10 cellular contexts compared by ENCODE assay signal in genomic region chr7:144178380-144179164, GRCh38. TPM values are rescaled to one million over a fixed set of nuclear protein-coding genes. Genes with fewer than 3 reads are reported as not detected.
DNase-seq lines count a peak whose midpoint lies in the region; ATAC-seq and TF ChIP-seq lines count a peak whose summit lies in the region.
"Not testable (repeated sequence)": the region's sequence is repeated elsewhere in the genome, so short reads cannot be mapped to it uniquely, and the experiment has no call there.
"Had no signal": no experiment of that assay in that cellular context is flagged by ENCODE, and none has a peak within 500 bp of the region (broad histone marks: within the 10 kb centered on the region; RNA-seq: fewer than 3 reads in every experiment).

No MANE protein-coding gene starts in this region.

- not testable (repeated sequence) for H3K27me3 ChIP-seq in GM23338 (ENCODE audit: insufficient read depth); Peyer's patch; adrenal gland

- 0 to 41% (median 25%) methylated on average over 2 to 10 of the region's 10 CpGs for WGBS in adrenal gland, 4 donors

- peak; percentile 98 for TF ChIP-seq CTCF in 22Rv1 (IDR thresholded peaks at IDR 0.05)
- TF ChIP-seq CTCF in GM23338 (conservative IDR thresholded peaks at IDR 0.05; ENCODE audit: low read depth in 2 of 2) = peak; percentile 67 to 88
- TF ChIP-seq CTCF in Peyer's patch (IDR thresholded peaks at IDR 0.05) = peak in 5 of 6 experiments; percentile 13 to 69 (median 54)
- TF ChIP-seq CTCF in adrenal gland (IDR thresholded peaks at IDR 0.05) = peak; percentile 15 to 65 (median 50)
- TF ChIP-seq CTCF in omental fat pad (IDR thresholded peaks at IDR 0.05) = not testable (repeated sequence)

- not testable (repeated sequence) for H4K20me1 ChIP-seq in GM23338 (replicated peaks; ENCODE audit: insufficient read depth)

- not testable (repeated sequence) for H3K36me3 Mint-ChIP-seq in GM23338 (ENCODE audit: low read depth)

- not testable (repeated sequence) for H3K27ac ChIP-seq in 22Rv1; GM23338 (ENCODE audit: low read depth); Peyer's patch; adrenal gland

- intact Hi-C loops in adrenal gland (cut with DNase I) = not testable (repeated sequence)

- not testable (repeated sequence) for H3K4me2 ChIP-seq in GM23338

- not testable (repeated sequence) for H2AFZ ChIP-seq in GM23338

- H3K9me2 ChIP-seq in GM23338 (ENCODE audit: insufficient read depth) = not testable (repeated sequence)

- not testable (repeated sequence) for H3K4me3 ChIP-seq in GM23338, Peyer's patch, adrenal gland

- H3K36me3 ChIP-seq in GM23338 (ENCODE audit: insufficient read depth); Peyer's patch; adrenal gland (replicated peaks in 1 of 2): not testable (repeated sequence)

- H3F3A ChIP-seq in GM23338 (replicated peaks; ENCODE audit: low read depth) = not testable (repeated sequence)

- not testable (repeated sequence) for H3K9me3 Mint-ChIP-seq in GM23338

- ATAC-seq in GM18505 (IDR thresholded peaks at IDR 0.05; ENCODE audit: unreplicated experiment) (peak; percentile 95), GM23338 (peak; percentile 100), HG03469 (IDR thresholded peaks at IDR 0.05; ENCODE audit: unreplicated experiment) (peak; percentile 93), omental fat pad (ENCODE audit: low FRiP score) (peak; percentile 80)

- not testable (repeated sequence) for H3K4me1 ChIP-seq in GM23338 (ENCODE audit: insufficient read depth); Peyer's patch; adrenal gland (replicated peaks in 1 of 2)

- H3K4me1 Mint-ChIP-seq in GM23338 = not testable (repeated sequence)

- H3K27ac Mint-ChIP-seq in GM23338 = not testable (repeated sequence)

- H3K9me3 ChIP-seq in Peyer's patch; adrenal gland (replicated peaks in 1 of 3): not testable (repeated sequence)

- not testable (repeated sequence) for TF ChIP-seq POLR2A in GM18505 (IDR thresholded peaks at IDR 0.05; ENCODE audit: borderline replicate concordance, extremely low read depth, insufficient read depth, insufficient read length); Peyer's patch (IDR thresholded peaks at IDR 0.05); adrenal gland (IDR thresholded peaks at IDR 0.05)

- not testable (repeated sequence) for H3K27me3 Mint-ChIP-seq in GM23338 (ENCODE audit: insufficient read depth, low read depth, poor library complexity)

- DNase-seq in GM23338 (ENCODE audit: low spot score) (peak; percentile 66), Peyer's patch (peak in 2 of 3 donors; percentile 18 to 59), adrenal gland (peak in 3 of 7 donors; percentile 17 to 57 (median 24)), glomerular visceral epithelial cell (ENCODE audit: extremely low spot score) (peak; percentile 12)
- DNase-seq in omental fat pad (ENCODE audit: low spot score) = not testable (repeated sequence)

- not testable (repeated sequence) for H3K4me3 Mint-ChIP-seq in GM23338

- not testable (repeated sequence) for H3K79me2 ChIP-seq in GM23338 (replicated peaks; ENCODE audit: insufficient read depth)

RNA-seq across cellular contexts. Expression of gene CTAGE4, which starts 4.7 kb away (rescaled TPM):
- 3.4 and 10.1 TPM in 2 replicates for total RNA-seq in GM23338 (2014; rRNA removed; shearing (Covaris generic))
- 4.3 and 4.9 TPM in 2 replicates for polyA plus RNA-seq in GM23338 (2016; fragmentation: Nextera tagmentation; extraction: Ambion mirVana)
- 10 to 100 TPM; 13.0 to 33.4 (median 20.3) TPM for total RNA-seq in Peyer's patch
- total RNA-seq in adrenal gland = 1 to 10 TPM in 1 of 8 donors, under 1 TPM in 4, not detected in 3; 0.23 to 2.3 (median 0.31) TPM
- polyA plus RNA-seq in adrenal gland = 1 to 10 TPM in 1 of 3 donors, under 1 TPM in 1, not detected in 1; 0.88 to 1.1 TPM
- 1 to 10 TPM in 3 of 4 donors, not detected in 1; 1.8 to 6.7 (median 2.3) TPM for total RNA-seq in omental fat pad
- total RNA-seq: HFFc6 had no signal

RNA-seq across cellular contexts. Expression of gene ARHGEF35, which starts 17.1 kb away (rescaled TPM):
- 21.4 and 26.3 TPM in 2 replicates for total RNA-seq in GM23338 (2014; rRNA removed; shearing (Covaris generic))
- polyA plus RNA-seq in GM23338 (2016; fragmentation: Nextera tagmentation; extraction: Ambion mirVana) (27.6 and 32.3 TPM in 2 replicates), adrenal gland (1 to 10 TPM; 1.5 to 2.8 (median 1.8) TPM)
- total RNA-seq in Peyer's patch (10 to 100 TPM in 3 of 4 donors, 1 to 10 TPM in 1; 8.3 to 18.9 (median 16.1) TPM), adrenal gland (1 to 10 TPM in 6 of 8 donors, under 1 TPM in 2; 0.44 to 2.9 (median 1.1) TPM), omental fat pad (1 to 10 TPM; 2.8 to 6.7 (median 4.1) TPM)
- total RNA-seq: HFFc6 had no signal

RNA-seq across cellular contexts. Expression of gene OR2A14, which starts 55.6 kb away (rescaled TPM):
- total RNA-seq in GM23338 (2014; rRNA removed; shearing (Covaris generic)) = not detected in 2 replicates
- not detected in 2 replicates for polyA plus RNA-seq in GM23338 (2016; fragmentation: Nextera tagmentation; extraction: Ambion mirVana)
- not detected for total RNA-seq in Peyer's patch
- total RNA-seq in adrenal gland = not detected
- polyA plus RNA-seq in adrenal gland = not detected
- not detected for total RNA-seq in omental fat pad
- total RNA-seq: HFFc6, NCI-H460 had no signal
